13 cellular contexts compared by ENCODE assay signal in genomic region chr4:186808635-186809018, GRCh38.
DNase-seq lines count a peak whose midpoint lies in the region; ATAC-seq and TF ChIP-seq lines count a peak whose summit lies in the region.
"Had no signal": no experiment of that assay in that cellular context is flagged by ENCODE, and none has a peak within 500 bp of the region (broad histone marks: within the 10 kb centered on the region; RNA-seq: fewer than 3 reads in every experiment).

No MANE protein-coding gene starts in this region.

- ATAC-seq in HG03097 (IDR thresholded peaks at IDR 0.05; ENCODE audit: low FRiP score, unreplicated experiment) (no peak), Right ventricle myocardium inferior (no peak)

- H3K4me3 ChIP-seq in AG09309 (ENCODE audit: control insufficient read depth, low read depth, low read length) = peak overlapping the region; percentile 26
- H3K4me3 ChIP-seq in brain microvascular endothelial cell (ENCODE audit: low read depth, low read length) = no peak overlapping the region
- no peak overlapping the region for H3K4me3 ChIP-seq in kidney epithelial cell (ENCODE audit: low read depth, low read length)
- H3K4me3 ChIP-seq in coronary artery = no peak overlapping the region

- no peaks in the 10 kb centered on the region for H3K27me3 ChIP-seq in brain microvascular endothelial cell (replicated peaks)
- H3K27me3 ChIP-seq in kidney epithelial cell (ENCODE audit: control insufficient read depth, insufficient read depth, low read length) = no peaks in the 10 kb centered on the region

- intact Hi-C loops in Right ventricle myocardium inferior (cut with DNase I) = no loop called here

- H3K36me3 ChIP-seq in brain microvascular endothelial cell (replicated peaks) (no peaks in the 10 kb centered on the region), kidney epithelial cell (ENCODE audit: control insufficient read depth, insufficient read depth, low read length) (no peaks in the 10 kb centered on the region)

- DNase-seq in AG09309 (ENCODE audit: low read depth) (peak; percentile 78), HK-2 (ENCODE audit: unreplicated experiment) (peak; percentile 23), brain microvascular endothelial cell (peak; percentile 92), kidney epithelial cell (ENCODE audit: low read depth) (peak; percentile 67), 8988T (no peak), Right ventricle myocardium inferior (ENCODE audit: missing footprints) (no peak), coronary artery (ENCODE audit: low spot score) (no peak)
- DNase-seq: activated CD4-positive, alpha-beta memory T cell treated with anti-CD3 and anti-CD28 coated beads for 36 hours; activated naive CD4-positive, alpha-beta T cell; NCI-H2081; stimulated activated CD4-positive, alpha-beta T cell treated with anti-CD3 and anti-CD28 coated beads, Interleukin-4, amount 100 ng/mL, for 24 hours; SW 1271 had no signal

- TF ChIP-seq CTCF in AG09309 (IDR thresholded peaks at IDR 0.05; ENCODE audit: control insufficient read depth, insufficient read depth, low read depth, low read length, missing control alignments) (no peak), brain microvascular endothelial cell (IDR thresholded peaks at IDR 0.05; ENCODE audit: low read depth, low read length, missing control alignments) (no peak), kidney epithelial cell (IDR thresholded peaks at IDR 0.05; ENCODE audit: insufficient read depth, low read length, poor library complexity, severe bottlenecking) (no peak), coronary artery (IDR thresholded peaks at IDR 0.05) (no peak)

- H3K27ac ChIP-seq in brain microvascular endothelial cell (peak overlapping the region; percentile 44), coronary artery (no peak overlapping the region)

- in situ Hi-C loops in brain microvascular endothelial cell (cut with HindIII; ENCODE audit: low pct_ligation_motif_present, low sequenced_read_pairs) = no loop called here

Comparison
In these comparisons a context has a peak if more than half of its experiments do, and no peak if none do; other contexts are left out.
1. DNase-seq: peak in AG09309 (single experiment), HK-2 (single experiment), brain microvascular endothelial cell (single experiment) and kidney epithelial cell (single experiment); none in 8988T (single experiment), Right ventricle myocardium inferior (single experiment) and coronary artery (single experiment).